In the genomic region with DNA sequence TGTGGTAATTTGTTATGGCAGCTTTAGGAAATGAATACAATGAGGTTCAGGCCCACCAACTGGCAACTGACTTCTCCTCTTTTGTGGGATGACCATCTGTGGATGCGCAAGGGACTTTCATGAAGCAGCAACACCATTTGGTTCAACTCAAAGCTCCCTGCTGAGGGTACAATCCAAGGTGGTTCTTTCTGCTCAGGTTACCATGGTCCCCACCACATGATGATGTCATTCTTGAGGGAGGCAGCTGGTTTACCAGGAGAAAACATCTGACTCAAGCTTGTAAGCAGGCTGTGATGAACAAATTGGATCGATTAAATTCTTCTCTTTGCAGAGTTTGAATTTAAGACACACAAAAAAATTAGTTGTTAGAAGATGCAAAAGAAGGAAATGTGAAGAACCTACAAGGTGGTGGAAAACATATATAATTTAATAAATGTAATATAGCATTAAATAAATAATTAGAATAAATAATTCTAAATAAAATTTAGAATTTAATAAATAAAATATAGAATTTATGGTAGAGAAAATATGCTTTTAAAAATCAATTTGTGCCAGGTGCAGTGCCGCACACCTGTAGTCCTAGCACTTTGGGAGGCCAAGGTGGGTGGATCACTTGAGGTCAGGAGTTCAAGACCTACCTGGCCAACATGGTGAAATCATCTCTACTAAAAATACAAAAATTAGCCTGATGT, we compare ENCODE assay signal across 14 cellular contexts.
A peak's percentile ranks its signal among the peaks of the same experiment; 100 is the strongest.
DNase-seq lines count a peak whose midpoint lies in the region; ATAC-seq and TF ChIP-seq lines count a peak whose summit lies in the region.
"Had no signal": no experiment of that assay in that cellular context is flagged by ENCODE, and none has a peak within 500 bp of the region (broad histone marks: within the 10 kb centered on the region; RNA-seq: fewer than 3 reads in every experiment).

No MANE protein-coding gene starts in this region.

- intact Hi-C loops in vagina (cut with DNase I): no loop called here

- H3K27ac Mint-ChIP-seq in stimulated activated memory B cell treated with anti-CD40 and anti-IgM and Interleukin-4, amounts not matched to agents 10 μg/mL and 1 μg/mL and 100 μg/mL, for 72 hours: no peak overlapping the region

- H3K4me3 ChIP-seq in HEK293 (ENCODE audit: low read depth, low read length) (no peak overlapping the region), SJCRH30 (no peak overlapping the region), vagina (no peak overlapping the region)
- H3K4me3 ChIP-seq: SK-N-MC had no signal

- H3K36me3 Mint-ChIP-seq in stimulated activated memory B cell treated with anti-CD40 and anti-IgM and Interleukin-4, amounts not matched to agents 10 μg/mL and 1 μg/mL and 100 μg/mL, for 72 hours: no peaks in the 10 kb centered on the region

- H3K27me3 ChIP-seq in SJCRH30: no peaks in the 10 kb centered on the region
- H3K27me3 ChIP-seq in vagina: no peaks in the 10 kb centered on the region

- H3K27me3 Mint-ChIP-seq in stimulated activated memory B cell treated with anti-CD40 and anti-IgM and Interleukin-4, amounts not matched to agents 10 μg/mL and 1 μg/mL and 100 μg/mL, for 72 hours: no peaks in the 10 kb centered on the region

- TF ChIP-seq CTCF in HEK293 (tag by site-specific recombination; IDR thresholded peaks at IDR 0.05) (no peak), vagina (IDR thresholded peaks at IDR 0.05) (no peak)

- no peak for ATAC-seq in stimulated activated memory B cell treated with anti-CD40 and anti-IgM and Interleukin-4, amounts not matched to agents 10 μg/mL and 1 μg/mL and 100 μg/mL, for 72 hours
- ATAC-seq in GM19035 (IDR thresholded peaks at IDR 0.05; ENCODE audit: unreplicated experiment): no peak

- POLR2A ChIA-PET in HEK293 (lab: Yijun Ruan, JAX): no interaction called here

- DNase-seq in activated CD4-positive, alpha-beta T cell treated with anti-CD3 and anti-CD28 coated beads for 48 hours: peak; percentile 4
- no peak for DNase-seq in activated CD4-positive, alpha-beta T cell treated with anti-CD3 and anti-CD28 coated beads, Interleukin-2, amount 50 U/mL, for 1 hour
- peak; percentile 33 to 54 for DNase-seq in SJCRH30
- peak; percentile 42 for DNase-seq in myocyte (ENCODE audit: low read depth)
- DNase-seq in vagina (ENCODE audit: extremely low spot score in 2 of 2): no peak
- DNase-seq: H7, NCI-H1048, NCI-H146, NCI-H2081 treated with DMSO at 0.1 percent for 48 hours, NCI-H69 had no signal

- CTCF ChIA-PET in HEK293 (lab: Yijun Ruan, JAX): interaction anchor here (0.6 kb wide), 1 partner anchor 282 kb away, joined by 3 read pairs; no protein-coding TSS in a partner anchor

- no peaks in the 10 kb centered on the region for H3K9me3 ChIP-seq in HEK293 (ENCODE audit: control insufficient read depth, insufficient read depth, low read depth, low read length)
- no peaks in the 10 kb centered on the region for H3K9me3 ChIP-seq in SJCRH30 (replicated peaks)
- H3K9me3 ChIP-seq in vagina: no peaks in the 10 kb centered on the region

- H3K9me3 Mint-ChIP-seq in stimulated activated memory B cell treated with anti-CD40 and anti-IgM and Interleukin-4, amounts not matched to agents 10 μg/mL and 1 μg/mL and 100 μg/mL, for 72 hours: no peaks in the 10 kb centered on the region

- H3K4me3 Mint-ChIP-seq in stimulated activated memory B cell treated with anti-CD40 and anti-IgM and Interleukin-4, amounts not matched to agents 10 μg/mL and 1 μg/mL and 100 μg/mL, for 72 hours: no peak overlapping the region

- H3K27ac ChIP-seq in HEK293 (ENCODE audit: extremely low read depth, low read depth, low read length) (no peak overlapping the region), SJCRH30 (no peak overlapping the region), vagina (no peak overlapping the region)
- H3K27ac ChIP-seq: SK-N-MC had no signal

- H3K36me3 ChIP-seq in HEK293 (ENCODE audit: control insufficient read depth in 2 of 2, insufficient read depth in 1 of 2, low read length in 2 of 2) (no peaks in the 10 kb centered on the region), SJCRH30 (no peaks in the 10 kb centered on the region), vagina (no peaks in the 10 kb centered on the region)

- no peak for TF ChIP-seq POLR2A in vagina (IDR thresholded peaks at IDR 0.05)

- no peaks in the 10 kb centered on the region for H3K4me1 Mint-ChIP-seq in stimulated activated memory B cell treated with anti-CD40 and anti-IgM and Interleukin-4, amounts not matched to agents 10 μg/mL and 1 μg/mL and 100 μg/mL, for 72 hours

- H3K4me1 ChIP-seq in HEK293 (ENCODE audit: control insufficient read depth, insufficient read depth, low read length): no peaks in the 10 kb centered on the region
- H3K4me1 ChIP-seq in SJCRH30: peaks cover 7% of the 10 kb centered on the region; the same call in 1 of the 2 replicates
- no peaks in the 10 kb centered on the region for H3K4me1 ChIP-seq in vagina

TF ChIP-seq in HEK293, 187 proteins besides CTCF, POLR2A, EP300 and RAD21:
- TF ChIP-seq ZEB2 (tag by site-specific recombination; IDR thresholded peaks at IDR 0.05) (no peak), PRDM1 (tag by site-specific recombination; IDR thresholded peaks at IDR 0.05) (no peak), SP2 (tag by site-specific recombination; IDR thresholded peaks at IDR 0.05) (no peak), ZNF2 (tag by site-specific recombination; IDR thresholded peaks at IDR 0.05) (no peak), GLI4 (tag by site-specific recombination; IDR thresholded peaks at IDR 0.05) (no peak), ZNF768 (tag by site-specific recombination; IDR thresholded peaks at IDR 0.05) (no peak)
- TF ChIP-seq, protein P1, sequence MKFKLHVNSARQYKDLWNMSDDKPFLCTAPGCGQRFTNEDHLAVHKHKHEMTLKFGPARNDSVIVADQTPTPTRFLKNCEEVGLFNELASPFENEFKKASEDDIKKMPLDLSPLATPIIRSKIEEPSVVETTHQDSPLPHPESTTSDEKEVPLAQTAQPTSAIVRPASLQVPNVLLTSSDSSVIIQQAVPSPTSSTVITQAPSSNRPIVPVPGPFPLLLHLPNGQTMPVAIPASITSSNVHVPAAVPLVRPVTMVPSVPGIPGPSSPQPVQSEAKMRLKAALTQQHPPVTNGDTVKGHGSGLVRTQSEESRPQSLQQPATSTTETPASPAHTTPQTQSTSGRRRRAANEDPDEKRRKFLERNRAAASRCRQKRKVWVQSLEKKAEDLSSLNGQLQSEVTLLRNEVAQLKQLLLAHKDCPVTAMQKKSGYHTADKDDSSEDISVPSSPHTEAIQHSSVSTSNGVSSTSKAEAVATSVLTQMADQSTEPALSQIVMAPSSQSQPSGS (tag by site-specific recombination; IDR thresholded peaks at IDR 0.05; ENCODE audit: low read depth): 0 out of 2 replicates have a peak, but pooled peaks have one; percentile 8

Comparison
In these comparisons a context has a peak if more than half of its experiments do, and no peak if none do; other contexts are left out.
1. DNase-seq: peak in activated CD4-positive, alpha-beta T cell treated with anti-CD3 and anti-CD28 coated beads for 48 hours (single experiment), SJCRH30 (2 of 2) and myocyte (single experiment); none in activated CD4-positive, alpha-beta T cell treated with anti-CD3 and anti-CD28 coated beads, Interleukin-2, amount 50 U/mL, for 1 hour (single experiment) and vagina (0 of 2).